Comparison of ENCODE assay signal across 11 cellular contexts in the genomic region with DNA sequence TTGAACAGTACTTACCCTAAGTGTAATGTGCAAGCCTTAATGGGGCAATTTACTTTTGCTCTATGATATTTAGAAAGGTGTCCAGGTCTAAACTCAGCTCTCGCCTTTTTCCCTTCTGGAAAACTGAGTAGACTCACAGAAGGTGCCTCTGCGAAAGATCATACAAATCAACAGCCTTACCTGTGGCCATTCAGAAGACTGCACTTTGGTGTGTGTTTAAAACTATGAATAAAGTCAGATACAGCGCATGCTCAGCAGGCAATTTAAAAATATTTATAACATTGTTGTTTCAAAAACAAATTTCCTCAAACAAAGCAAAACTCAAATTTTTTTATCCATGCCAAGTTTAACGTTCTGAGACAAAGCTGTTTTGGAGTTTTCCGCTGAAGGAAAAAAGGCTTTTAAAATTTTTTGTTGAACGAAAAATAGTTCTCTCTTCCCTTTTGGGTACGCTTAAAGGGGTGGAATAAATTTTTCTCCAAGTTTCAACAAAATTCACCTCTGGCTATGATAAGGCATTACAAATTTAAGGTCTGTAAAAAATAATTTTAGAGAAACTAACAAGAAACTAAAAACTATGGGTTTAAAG.
DNase-seq lines count a peak whose midpoint lies in the region; ATAC-seq and TF ChIP-seq lines count a peak whose summit lies in the region.
"Had no signal": no experiment of that assay in that cellular context is flagged by ENCODE, and none has a peak within 500 bp of the region (broad histone marks: within the 10 kb centered on the region; RNA-seq: fewer than 3 reads in every experiment).

No MANE protein-coding gene starts in this region.

- peak; percentile 70 for DNase-seq in NCI-H1092 treated with DMSO at 0.1 percent for 48 hours (lab: John Stamatoyannopoulos, UW)
- no peak for DNase-seq in NCI-H1092 (lab: John Stamatoyannopoulos, UW)
- DNase-seq in mammary epithelial cell = peak; percentile 77
- DNase-seq in WERI-Rb-1 = no peak
- no peak for DNase-seq in activated T-cell treated with anti-CD3 and anti-CD28 coated beads, Interleukin-2, amount 50 U/mL, for 1 hour
- DNase-seq: activated effector memory CD4-positive, alpha-beta T cell treated with Interleukin-2 at 50 U/mL for 16 hours; NCI-H1436 had no signal

- WGBS in mammary epithelial cell (ENCODE audit: low coverage, missing lambda C conversion rate) = 7% methylated on average over 7 of the region's 7 CpGs

- dilution Hi-C loops in mammary epithelial cell (cut with HindIII; ENCODE audit: low sequenced_read_pairs) = no loop called here

- H3K36me3 ChIP-seq in mammary epithelial cell (ENCODE audit: insufficient read depth, low read length) = no peaks in the 10 kb centered on the region
- H3K36me3 ChIP-seq in WERI-Rb-1 = no peaks in the 10 kb centered on the region

- in situ Hi-C loops in mammary epithelial cell (cut with MboI; ENCODE audit: low sequenced_read_pairs in 2 of 2) = no loop called here

- H3K79me2 ChIP-seq in mammary epithelial cell (ENCODE audit: insufficient read depth, low read length) = peaks cover 16% of the 10 kb centered on the region

- CTCF ChIA-PET in mammary epithelial cell (lab: Charles Lee; ENCODE audit: low non-redundant PET) = interaction anchor here (0.6 kb wide), 2 partner anchors 69 to 158 kb away, joined by 4 to 23 read pairs; no protein-coding TSS in a partner anchor

- TF ChIP-seq CTCF in mammary epithelial cell (conservative IDR thresholded peaks at IDR 0.05 in 1 of 2, IDR thresholded peaks at IDR 0.05 in 1 of 2; ENCODE audit: extremely low read depth in 1 of 2, insufficient read depth in 1 of 2, low read depth in 1 of 2, low read length in 2 of 2) (peak; percentile 25 to 35), WERI-Rb-1 (IDR thresholded peaks at IDR 0.05; ENCODE audit: low read depth, low read length) (no peak)

- peak overlapping the region; percentile 98 for H3K4me2 ChIP-seq in mammary epithelial cell (ENCODE audit: insufficient read depth, low read depth, low read length)
- H3K4me2 ChIP-seq: A549 had no signal

- H3K4me3 ChIP-seq in mammary epithelial cell (replicated peaks in 1 of 3; ENCODE audit: insufficient read depth in 1 of 3, low read depth in 2 of 3, low read length in 3 of 3) = peak overlapping the region; percentile 11 to 51 (median 51)
- H3K4me3 ChIP-seq in WERI-Rb-1 (ENCODE audit: low read depth, low read length) = no peak overlapping the region
- H3K4me3 ChIP-seq: A549 had no signal

- no peaks in the 10 kb centered on the region for H4K20me1 ChIP-seq in mammary epithelial cell (ENCODE audit: insufficient read depth, low read length)

- H3K4me1 ChIP-seq in mammary epithelial cell (ENCODE audit: insufficient read depth, low read length) = peaks cover 32% of the 10 kb centered on the region

- TSS peak; percentile 84 for BruUV-seq in mammary epithelial cell (replicated peaks; lab: Mats Ljungman, UMichigan)

- H3K27me3 ChIP-seq in mammary epithelial cell (ENCODE audit: insufficient read depth, low read length) = no peaks in the 10 kb centered on the region
- H3K27me3 ChIP-seq in WERI-Rb-1 (ENCODE audit: insufficient read depth, low read depth, severe bottlenecking) = peaks cover 59% of the 10 kb centered on the region

- intact Hi-C loops in mammary epithelial cell (cut with micrococcal nuclease) = no loop called here

- peak overlapping the region; percentile 88 for H3K9ac ChIP-seq in mammary epithelial cell (ENCODE audit: insufficient read depth, low read length)

- peak overlapping the region; percentile 61 for H2AFZ ChIP-seq in mammary epithelial cell (ENCODE audit: low read depth, low read length)

- ATAC-seq in HG03520 (IDR thresholded peaks at IDR 0.05; ENCODE audit: unreplicated experiment) (peak; percentile 39), GM18870 (IDR thresholded peaks at IDR 0.05; ENCODE audit: unreplicated experiment) (no peak)
- ATAC-seq: A549 had no signal

- H3K9me3 ChIP-seq in mammary epithelial cell (replicated peaks; ENCODE audit: insufficient read depth, low read length) = no peaks in the 10 kb centered on the region
- no peaks in the 10 kb centered on the region for H3K9me3 ChIP-seq in WERI-Rb-1 (ENCODE audit: severe bottlenecking)
- H3K9me3 ChIP-seq: A549 had no signal

- H3K27ac ChIP-seq in mammary epithelial cell (ENCODE audit: insufficient read depth, low read depth, low read length) = peak overlapping the region; percentile 96
- H3K27ac ChIP-seq in temporal lobe (ENCODE audit: low read depth, low read length) = peak overlapping the region; percentile 95
- no peak overlapping the region for H3K27ac ChIP-seq in WERI-Rb-1
- H3K27ac ChIP-seq: A549 had no signal

Comparison
In these comparisons a context has a peak if more than half of its experiments do, and no peak if none do; other contexts are left out.
1. DNase-seq: peak in NCI-H1092 treated with DMSO at 0.1 percent for 48 hours (single experiment) and mammary epithelial cell (single experiment); none in NCI-H1092 (single experiment), WERI-Rb-1 (single experiment) and activated T-cell treated with anti-CD3 and anti-CD28 coated beads, Interleukin-2, amount 50 U/mL, for 1 hour (single experiment).